Comparison of ENCODE assay signal across 1 cellular context in genomic region chr12:110796952-110797351, GRCh38.
TF ChIP-seq lines count a peak whose summit lies in the region.

No MANE protein-coding gene starts in this region.

TF ChIP-seq in K562, 482 proteins besides CTCF, POLR2A, EP300 and RAD21 (continued from another document):
- TF ChIP-seq, protein P1, sequence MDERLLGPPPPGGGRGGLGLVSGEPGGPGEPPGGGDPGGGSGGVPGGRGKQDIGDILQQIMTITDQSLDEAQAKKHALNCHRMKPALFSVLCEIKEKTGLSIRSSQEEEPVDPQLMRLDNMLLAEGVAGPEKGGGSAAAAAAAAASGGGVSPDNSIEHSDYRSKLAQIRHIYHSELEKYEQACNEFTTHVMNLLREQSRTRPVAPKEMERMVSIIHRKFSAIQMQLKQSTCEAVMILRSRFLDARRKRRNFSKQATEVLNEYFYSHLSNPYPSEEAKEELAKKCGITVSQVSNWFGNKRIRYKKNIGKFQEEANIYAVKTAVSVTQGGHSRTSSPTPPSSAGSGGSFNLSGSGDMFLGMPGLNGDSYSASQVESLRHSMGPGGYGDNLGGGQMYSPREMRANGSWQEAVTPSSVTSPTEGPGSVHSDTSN (CRISPR knock-in tag; IDR thresholded peaks at IDR 0.05; ENCODE audit: low read depth): no peak
- TF ChIP-seq, protein P1 (tag; conservative IDR thresholded peaks at IDR 0.05; ENCODE audit: low read depth): peak; percentile 68
- TF ChIP-seq MAFF (IDR thresholded peaks at IDR 0.05; ENCODE audit: low read length) (peak; percentile 35; the same call in 1 of the 2 replicates), RBFOX2 (IDR thresholded peaks at IDR 0.05; ENCODE audit: low read depth, low read length) (no peak), MTF1 (CRISPR knock-in tag; IDR thresholded peaks at IDR 0.05; ENCODE audit: borderline replicate concordance) (no peak), ARID1B (IDR thresholded peaks at IDR 0.05) (peak; percentile 55; the same call in 1 of the 2 replicates), KAT8 (IDR thresholded peaks at IDR 0.05; ENCODE audit: low read depth) (no peak), ZNF324 (CRISPR knock-in tag; IDR thresholded peaks at IDR 0.05) (no peak), ZEB2 (IDR thresholded peaks at IDR 0.05) (peak; percentile 69; the same call in 1 of the 2 replicates), CBX2 (IDR thresholded peaks at IDR 0.05; ENCODE audit: insufficient read depth, low read length, poor library complexity, severe bottlenecking) (no peak), SMARCA4 (IDR thresholded peaks at IDR 0.05) (peak; percentile 27; the same call in 1 of the 2 replicates), NELFE (IDR thresholded peaks at IDR 0.05; ENCODE audit: insufficient read depth, insufficient read length) (no peak), FOS (IDR thresholded peaks at IDR 0.05; ENCODE audit: extremely low read depth, insufficient read length) (peak; percentile 40)
